ENCODE assay signal across 19 cellular contexts in the genomic region with DNA sequence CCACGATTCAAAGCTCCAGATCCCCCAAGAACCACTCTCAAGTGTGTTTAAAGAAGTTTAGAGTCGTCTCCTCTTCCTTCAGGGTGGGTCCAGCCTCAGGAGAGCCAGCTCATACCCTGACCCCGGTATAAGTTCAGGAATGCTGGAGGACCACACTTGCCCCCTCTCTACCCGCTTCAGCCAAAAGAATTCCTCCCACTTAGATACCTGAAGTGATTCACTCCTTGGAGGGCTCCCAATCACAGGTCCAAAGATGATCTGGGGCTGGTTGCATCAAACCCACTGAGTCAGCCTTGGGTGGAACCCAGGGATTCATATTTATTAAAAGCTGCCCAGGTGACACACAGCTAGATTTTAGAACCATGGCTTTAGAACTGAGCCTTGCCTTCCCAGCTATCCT.
DNase-seq lines count a peak whose midpoint lies in the region; ATAC-seq, FAIRE-seq and TF ChIP-seq lines count a peak whose summit lies in the region.
"Had no signal": no experiment of that assay in that cellular context is flagged by ENCODE, and none has a peak within 500 bp of the region (broad histone marks: within the 10 kb centered on the region; RNA-seq: fewer than 3 reads in every experiment).

No MANE protein-coding gene starts in this region.

- no peaks in the 10 kb centered on the region for H3K27me3 Mint-ChIP-seq in MCF 10A (ENCODE audit: insufficient read depth, unreplicated experiment)

- TF ChIP-seq CTCF in MCF 10A (IDR thresholded peaks at IDR 0.05; ENCODE audit: unreplicated experiment) (no peak), breast epithelium (IDR thresholded peaks at IDR 0.05) (no peak), bronchial epithelial cell (IDR thresholded peaks at IDR 0.05; ENCODE audit: insufficient read depth, low read length, severe bottlenecking) (no peak), keratinocyte (optimal IDR thresholded peaks at IDR 0.05 in 1 of 3, IDR thresholded peaks at IDR 0.05 in 1 of 3, conservative IDR thresholded peaks at IDR 0.05 in 1 of 3; ENCODE audit: extremely low read depth in 1 of 3, insufficient read depth in 2 of 3, low read length in 3 of 3) (no peak)

- no peaks in the 10 kb centered on the region for H3K4me1 ChIP-seq in breast epithelium
- H3K4me1 ChIP-seq in keratinocyte (ENCODE audit: control insufficient read depth, extremely low read depth, insufficient read depth, low read length), result peaks cover 24% of the 10 kb centered on the region
- H3K4me1 ChIP-seq: HAP-1 had no signal

- CTCF ChIA-PET in MCF 10A (lab: Yijun Ruan, JAX), result interaction anchor here (0.7 to 3.9 kb wide), 9 partner anchors 9 to 270 kb away, joined by 3 to 43 read pairs (median 4); no protein-coding TSS in a partner anchor

- H3K36me3 Mint-ChIP-seq in MCF 10A (ENCODE audit: insufficient read depth, unreplicated experiment), result no peaks in the 10 kb centered on the region
- H3K36me3 Mint-ChIP-seq: CD14-positive monocyte had no signal

- no peaks in the 10 kb centered on the region for H3K9me3 Mint-ChIP-seq in MCF 10A (ENCODE audit: unreplicated experiment)

- H3K4me1 Mint-ChIP-seq in MCF 10A (ENCODE audit: insufficient read depth, unreplicated experiment), result peaks cover 15% of the 10 kb centered on the region

- H3K9me1 ChIP-seq in keratinocyte (ENCODE audit: control insufficient read depth, extremely low read depth, insufficient read depth, low read length), result no peaks in the 10 kb centered on the region

- H3K9me3 ChIP-seq in breast epithelium, result no peaks in the 10 kb centered on the region
- H3K9me3 ChIP-seq in keratinocyte (ENCODE audit: control insufficient read depth, low read depth, low read length), result no peaks in the 10 kb centered on the region
- H3K9me3 ChIP-seq: HAP-1 had no signal

- no peak for ATAC-seq in GM18867 (IDR thresholded peaks at IDR 0.05; ENCODE audit: unreplicated experiment)

- no peak for TF ChIP-seq POLR2A in breast epithelium (IDR thresholded peaks at IDR 0.05)

- H4K20me1 ChIP-seq in keratinocyte (ENCODE audit: control insufficient read depth, extremely low read depth, insufficient read depth, low read length), result no peaks in the 10 kb centered on the region

- no peaks in the 10 kb centered on the region for H3K79me2 ChIP-seq in keratinocyte (ENCODE audit: control insufficient read depth, insufficient read depth, low read length)

- intact Hi-C loops in MCF 10A (cut with micrococcal nuclease), result no loop called here
- intact Hi-C loops in breast epithelium (cut with DNase I; ENCODE audit: low total_unique reads), result no loop called here
- intact Hi-C loops in posterior vena cava (cut with DNase I), result loop anchor here in 1 of 2 donors (10.0 kb wide), 1 partner anchor 268 kb away; a partner anchor contains a TSS

- H3K27ac ChIP-seq in breast epithelium (no peak overlapping the region), keratinocyte (ENCODE audit: control insufficient read depth, insufficient read depth, low read length) (peak overlapping the region; percentile 71)
- H3K27ac ChIP-seq: 22Rv1 had no signal

- H3K9ac ChIP-seq in keratinocyte (ENCODE audit: control insufficient read depth, extremely low read depth, insufficient read depth, low read length), result peak overlapping the region; percentile 14

- peak overlapping the region; percentile 47 for H3K4me2 ChIP-seq in keratinocyte (ENCODE audit: control insufficient read depth, extremely low read depth, insufficient read depth, low read depth, low read length)

- H3K27ac Mint-ChIP-seq in MCF 10A (ENCODE audit: low read depth, unreplicated experiment), result no peak overlapping the region
- H3K27ac Mint-ChIP-seq: CD14-positive monocyte had no signal

- no peak overlapping the region for H3K4me3 Mint-ChIP-seq in MCF 10A (ENCODE audit: unreplicated experiment)
- H3K4me3 Mint-ChIP-seq: CD14-positive monocyte had no signal

- no peaks in the 10 kb centered on the region for H3K36me3 ChIP-seq in breast epithelium
- no peaks in the 10 kb centered on the region for H3K36me3 ChIP-seq in bronchial epithelial cell (ENCODE audit: control insufficient read depth, insufficient read depth, low read length)
- no peaks in the 10 kb centered on the region for H3K36me3 ChIP-seq in keratinocyte (ENCODE audit: control insufficient read depth in 2 of 2, extremely low read depth in 1 of 2, insufficient read depth in 2 of 2, low read length in 2 of 2)
- H3K36me3 ChIP-seq: HAP-1 had no signal

- DNase-seq in MCF 10A (ENCODE audit: unreplicated experiment) (peak; percentile 85), breast epithelium (ENCODE audit: low spot score in 2 of 2) (no peak), bronchial epithelial cell (ENCODE audit: low read depth) (peak; percentile 97), keratinocyte (ENCODE audit: low read depth, low spot score) (peak; percentile 72), posterior vena cava (ENCODE audit: low spot score) (peak; percentile 31), urothelium cell line (ENCODE audit: low spot score) (no peak), AG08395 (ENCODE audit: low spot score) (no peak)
- DNase-seq: DMS79 treated with DMSO at 0.1 percent for 48 hours; Kasumi-1; NCI-H1092 treated with DMSO at 0.1 percent for 48 hours; NCI-H146; NCI-H2029 treated with DMSO at 0.1 percent for 48 hours; NCI-H2171 treated with DMSO at 0.1 percent for 48 hours; NCI-H446 treated with DMSO at 0.1 percent for 48 hours; NK-92 treated with Interleukin-12 subunit alpha and Interleukin-12 subunit beta, amount 100 ng/mL, for 24 hours had no signal

- POLR2A ChIA-PET in MCF 10A (lab: Yijun Ruan, JAX), result interaction anchor here (0.6 to 3.5 kb wide), 5 partner anchors 23 to 269 kb away, joined by 3 to 16 read pairs (median 7); no protein-coding TSS in a partner anchor

- no TSS peak for BruUV-seq in MCF 10A (replicated peaks; lab: Mats Ljungman, UMichigan)

- no peak overlapping the region for H2AFZ ChIP-seq in keratinocyte (ENCODE audit: control insufficient read depth, low read length)

- H3K4me3 ChIP-seq in breast epithelium (no peak overlapping the region), bronchial epithelial cell (ENCODE audit: low read depth, low read length) (no peak overlapping the region), keratinocyte (ENCODE audit: control insufficient read depth in 2 of 3, extremely low read depth in 1 of 3, insufficient read depth in 2 of 3, low read depth in 1 of 3, low read length in 3 of 3) (peak overlapping the region in 1 of 3 experiments; percentile 15)
- H3K4me3 ChIP-seq: HAP-1 had no signal

- FAIRE-seq in bronchial epithelial cell (lab: Jason Lieb, UNC), result no peak
- FAIRE-seq in keratinocyte (lab: Jason Lieb, UNC), result peak; percentile 96
- no peak for FAIRE-seq in urothelium cell line (lab: Jason Lieb, UNC)

- H3K27me3 ChIP-seq in breast epithelium (no peaks in the 10 kb centered on the region), bronchial epithelial cell (ENCODE audit: control insufficient read depth, insufficient read depth, low read length) (no peaks in the 10 kb centered on the region), keratinocyte (ENCODE audit: control insufficient read depth, extremely low read depth, insufficient read depth, low read length) (no peaks in the 10 kb centered on the region)

- dilution Hi-C loops in keratinocyte (cut with MboI; ENCODE audit: extremely low pct_ligation_motif_present, low sequenced_read_pairs), result no loop called here

Comparison
In these comparisons a context has a peak if more than half of its experiments do, and no peak if none do; other contexts are left out.
1. DNase-seq: peak in MCF 10A (single experiment), bronchial epithelial cell (single experiment), keratinocyte (single experiment) and posterior vena cava (single experiment); none in breast epithelium (0 of 2), urothelium cell line (single experiment) and AG08395 (single experiment).